ENCODE assay signal across 27 cellular contexts in the genomic region with DNA sequence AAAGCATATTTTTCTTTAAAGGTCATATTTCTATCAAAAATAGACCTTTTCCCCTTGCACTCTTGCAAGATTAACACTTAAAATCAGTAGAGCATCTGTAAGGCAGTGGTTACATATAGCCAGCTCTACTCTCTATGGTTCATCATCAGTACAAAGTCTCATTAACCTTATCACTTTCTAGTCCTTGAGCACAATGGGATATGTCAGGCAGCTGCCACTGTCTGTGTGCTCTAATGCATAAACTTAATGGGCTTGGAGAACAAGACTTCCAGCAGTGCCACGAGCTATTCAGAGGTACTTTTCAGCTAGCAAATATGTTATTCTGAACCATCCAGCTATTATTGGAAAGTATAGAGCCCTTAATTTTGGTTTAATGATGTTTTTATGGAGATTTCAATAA.
"Had no signal": no experiment of that assay in that cellular context is flagged by ENCODE, and none has a peak within 500 bp of the region (broad histone marks: within the 10 kb centered on the region; RNA-seq: fewer than 3 reads in every experiment).

No MANE protein-coding gene starts in this region.

- H3K9me3 ChIP-seq: body of pancreas, esophagus squamous epithelium, gastrocnemius medialis, pancreas, psoas muscle, stomach, suprapubic skin had no signal

- H3K9me3 Mint-ChIP-seq: activated naive CD4-positive, alpha-beta T cell treated with anti-CD3 and anti-CD28 coated beads, Interleukin-2, amount 50 U/mL, for 24 hours; activated T-helper 1 cell treated with anti-CD3 and anti-CD28 coated beads, Interleukin-12 subunit alpha, Interleukin-12 subunit beta, Interleukin-2, Interleukin-4 antibody, amounts not matched to agents 30 ng/mL and 10 ng/mL and 1 ng/mL, durations not matched to agents 14 hours and 24 hours and 36 hours; endodermal cell had no signal

- H3K4me1 ChIP-seq: esophagus squamous epithelium, gastrocnemius medialis, psoas muscle, suprapubic skin had no signal

- H3K4me1 Mint-ChIP-seq: activated naive CD4-positive, alpha-beta T cell treated with anti-CD3 and anti-CD28 coated beads, Interleukin-2, amount 50 U/mL, for 24 hours; endodermal cell; memory B cell; stimulated activated effector memory CD8-positive, alpha-beta T cell treated with anti-CD3 and anti-CD28 coated beads, Interleukin-12 subunit alpha, Interleukin-12 subunit beta, amount 100 ng/mL, for 72 hours had no signal

- DNase-seq: activated CD4-positive, alpha-beta T cell treated with anti-CD3 and anti-CD28 coated beads for 1 hour; activated CD4-positive, alpha-beta T cell treated with anti-CD3 and anti-CD28 coated beads, Interleukin-2, amount 50 U/mL, for 1 hour; activated CD8-positive, alpha-beta T cell treated with anti-CD3 and anti-CD28 coated beads, Interleukin-2, amount 10 ng/mL, durations not matched to agents 7 days and 5 days; activated gamma-delta T cell treated with Interleukin-2 at 50 U/mL for 16 hours; anterior cingulate cortex; body of pancreas; cortex of kidney; endodermal cell; esophagus squamous epithelium; gastrocnemius medialis; hippocampal formation; kidney glomerular epithelial cell; left ventricle myocardium superior; pancreas; psoas muscle; right cardiac atrium; stimulated activated CD4-positive, alpha-beta T cell treated with anti-CD3 and anti-CD28 coated beads, Interleukin-2, amount 100 ng/mL, for 24 hours; stomach; T-helper 9 cell; trophoblast cell had no signal

- ATAC-seq: activated CD8-positive, alpha-beta T cell treated with anti-CD3 and anti-CD28 coated beads, Interleukin-2, amount 10 ng/mL, durations not matched to agents 7 days and 5 days; body of pancreas; gastrocnemius medialis; left ventricle myocardium superior; natural killer cell treated with Interleukin-12 subunit alpha and Interleukin-12 subunit beta and Interleukin-15 and Interleukin-18, amount 100 ng/mL, for 72 hours; pancreas; psoas muscle; right cardiac atrium; stimulated activated effector memory CD8-positive, alpha-beta T cell treated with anti-CD3 and anti-CD28 coated beads, Interleukin-12 subunit alpha, Interleukin-12 subunit beta, amount 100 ng/mL, for 72 hours had no signal

- H3K36me3 Mint-ChIP-seq: activated naive CD4-positive, alpha-beta T cell treated with anti-CD3 and anti-CD28 coated beads, Interleukin-2, amount 50 U/mL, for 24 hours; memory B cell; natural killer cell treated with Interleukin-12 subunit alpha and Interleukin-12 subunit beta and Interleukin-15 and Interleukin-18, amount 100 ng/mL, for 72 hours; stimulated activated effector memory CD8-positive, alpha-beta T cell treated with anti-CD3 and anti-CD28 coated beads, Interleukin-12 subunit alpha, Interleukin-12 subunit beta, amount 100 ng/mL, for 72 hours had no signal

- H3K27me3 ChIP-seq: body of pancreas, cardiac muscle cell, esophagus squamous epithelium, gastrocnemius medialis, pancreas, stomach, suprapubic skin had no signal

- H3K27ac ChIP-seq: body of pancreas, cardiac muscle cell, esophagus squamous epithelium, gastrocnemius medialis, pancreas, psoas muscle, stomach, suprapubic skin had no signal

- H3K4me3 ChIP-seq: body of pancreas, cardiac muscle cell, esophagus squamous epithelium, gastrocnemius medialis, pancreas, psoas muscle, stomach, suprapubic skin had no signal

- H3K4me3 Mint-ChIP-seq: activated CD8-positive, alpha-beta T cell treated with anti-CD3 and anti-CD28 coated beads, Interleukin-2, amount 10 ng/mL, durations not matched to agents 7 days and 5 days; activated naive CD4-positive, alpha-beta T cell treated with anti-CD3 and anti-CD28 coated beads, Interleukin-2, amount 50 U/mL, for 24 hours; activated T-helper 1 cell treated with anti-CD3 and anti-CD28 coated beads, Interleukin-12 subunit alpha, Interleukin-12 subunit beta, Interleukin-2, Interleukin-4 antibody, amounts not matched to agents 30 ng/mL and 10 ng/mL and 1 ng/mL, durations not matched to agents 14 hours and 24 hours and 36 hours; endodermal cell; memory B cell; natural killer cell treated with Interleukin-12 subunit alpha and Interleukin-12 subunit beta and Interleukin-15 and Interleukin-18, amount 100 ng/mL, for 72 hours; stimulated activated effector memory CD8-positive, alpha-beta T cell treated with anti-CD3 and anti-CD28 coated beads, Interleukin-12 subunit alpha, Interleukin-12 subunit beta, amount 100 ng/mL, for 72 hours had no signal

- H3K27ac Mint-ChIP-seq: activated CD8-positive, alpha-beta T cell treated with anti-CD3 and anti-CD28 coated beads, Interleukin-2, amount 10 ng/mL, durations not matched to agents 7 days and 5 days; activated naive CD4-positive, alpha-beta T cell treated with anti-CD3 and anti-CD28 coated beads, Interleukin-2, amount 50 U/mL, for 24 hours; activated T-helper 1 cell treated with anti-CD3 and anti-CD28 coated beads, Interleukin-12 subunit alpha, Interleukin-12 subunit beta, Interleukin-2, Interleukin-4 antibody, amounts not matched to agents 30 ng/mL and 10 ng/mL and 1 ng/mL, durations not matched to agents 14 hours and 24 hours and 36 hours; endodermal cell; memory B cell; natural killer cell treated with Interleukin-12 subunit alpha and Interleukin-12 subunit beta and Interleukin-15 and Interleukin-18, amount 100 ng/mL, for 72 hours; stimulated activated effector memory CD8-positive, alpha-beta T cell treated with anti-CD3 and anti-CD28 coated beads, Interleukin-12 subunit alpha, Interleukin-12 subunit beta, amount 100 ng/mL, for 72 hours had no signal

- H3K36me3 ChIP-seq: cardiac muscle cell, esophagus squamous epithelium, gastrocnemius medialis, pancreas, stomach, suprapubic skin had no signal

- H3K27me3 Mint-ChIP-seq: activated naive CD4-positive, alpha-beta T cell treated with anti-CD3 and anti-CD28 coated beads, Interleukin-2, amount 50 U/mL, for 24 hours; memory B cell; natural killer cell treated with Interleukin-12 subunit alpha and Interleukin-12 subunit beta and Interleukin-15 and Interleukin-18, amount 100 ng/mL, for 72 hours had no signal
